1 cellular context compared by ENCODE assay signal in genomic region chr13:93775507-93776108, GRCh38.
TF ChIP-seq lines count a peak whose summit lies in the region.

No MANE protein-coding gene starts in this region.

TF ChIP-seq in SK-N-SH, 30 proteins besides CTCF, POLR2A, EP300 and RAD21 (continued from another document):
- TF ChIP-seq MAX (IDR thresholded peaks at IDR 0.05; ENCODE audit: low read depth): no peak
